Comparison of ENCODE assay signal across 8 cellular contexts in genomic region chr2:141316103-141316502, GRCh38.
"Had no signal": no experiment of that assay in that cellular context is flagged by ENCODE, and none has a peak within 500 bp of the region (broad histone marks: within the 10 kb centered on the region; RNA-seq: fewer than 3 reads in every experiment).

No MANE protein-coding gene starts in this region.

- H2AFZ ChIP-seq: GM23248, GM23338 had no signal

- H3K4me3 ChIP-seq: GM23248, GM23338, HAP-1 had no signal

- H3K36me3 ChIP-seq: HAP-1 had no signal

- DNase-seq: GM23248, GOT3, H7, H9, HCEC 1CT, HFFc6 had no signal

- H3K9ac ChIP-seq: GM23248 had no signal

- H3K4me2 ChIP-seq: GM23338 had no signal

- H3K27ac ChIP-seq: GM23248 had no signal

- H3K9me3 ChIP-seq: HAP-1 had no signal
